In genomic region chr1:154404984-154405761, GRCh38 we compare ENCODE assay signal across 8 cellular contexts. TPM values are rescaled to one million over a fixed set of nuclear protein-coding genes. Genes with fewer than 3 reads are reported as not detected.
DNase-seq lines count a peak whose midpoint lies in the region; ATAC-seq, FAIRE-seq and TF ChIP-seq lines count a peak whose summit lies in the region.

TSS of gene IL6R (plus strand) at chr1:154405343. CDS start at chr1:154405630, 287 bp downstream.

- H3K9me2 ChIP-seq in hepatocyte (replicated peaks; ENCODE audit: insufficient read depth): no peaks in the 10 kb centered on the region

- peak; percentile 87 for TF ChIP-seq POLR2A in prostate gland (IDR thresholded peaks at IDR 0.05)

- H3K4me1 ChIP-seq in hepatocyte (ENCODE audit: insufficient read depth) (peaks cover 37% of the 10 kb centered on the region), prostate gland (replicated peaks) (no peaks in the 10 kb centered on the region)

- H2AFZ ChIP-seq in hepatocyte: peak within 1 kb of the TSS; percentile 22

- peaks cover 41 to 47% (median 42%) of the 10 kb centered on the region in 3 donors for H3K4me1 Mint-ChIP-seq in IgD-negative memory B cell

- 4% methylated on average over 35 of the region's 67 CpGs for WGBS in hepatocyte (ENCODE audit: low lambda C conversion rate, missing lambda C conversion rate)
- 1% methylated on average over 47 of the region's 67 CpGs for WGBS in prostate gland

- no peaks in the 10 kb centered on the region for H4K20me1 ChIP-seq in hepatocyte (ENCODE audit: insufficient read depth, poor library complexity, severe bottlenecking)

- H3K4me3 ChIP-seq in hepatocyte: peak within 1 kb of the TSS; percentile 60
- H3K4me3 ChIP-seq in prostate gland: peak within 1 kb of the TSS; percentile 66 to 84

- H3K36me3 ChIP-seq in hepatocyte (replicated peaks; ENCODE audit: insufficient read depth, low read depth) (no peaks in the 10 kb centered on the region), prostate gland (no peaks in the 10 kb centered on the region)

- ATAC-seq in HG03378 (IDR thresholded peaks at IDR 0.05; ENCODE audit: unreplicated experiment): no peak

- H3K27ac ChIP-seq in hepatocyte (peak within 1 kb of the TSS; percentile 96), prostate gland (peak within 1 kb of the TSS; percentile 97 to 98)

- DNase-seq in Ammon's horn (ENCODE audit: low spot score) (peak; percentile 84), GM19239 (ENCODE audit: insufficient read length, low spot score) (peak; percentile 25), T-helper 2 cell (peak; percentile 57 to 75 (median 69)), astrocyte of the hippocampus (ENCODE audit: low read depth, low spot score) (peak; percentile 94), hepatocyte (ENCODE audit: low spot score) (peak; percentile 95), prostate gland (ENCODE audit: low spot score) (peak; percentile 94)

- FAIRE-seq in GM19239 (lab: Jason Lieb, UNC): peak; percentile 28

- peaks cover 14% of the 10 kb centered on the region for H3K79me2 ChIP-seq in hepatocyte

- peak within 1 kb of the TSS; percentile 86 to 94 (median 92) for H3K4me3 Mint-ChIP-seq in IgD-negative memory B cell

- H3K27me3 ChIP-seq in hepatocyte (no peaks in the 10 kb centered on the region), prostate gland (replicated peaks; ENCODE audit: insufficient read depth) (no peaks in the 10 kb centered on the region)

- H3K9me3 ChIP-seq in hepatocyte (ENCODE audit: low read depth) (no peaks in the 10 kb centered on the region), prostate gland (no peaks in the 10 kb centered on the region)

- no peaks in the 10 kb centered on the region for H3K36me3 Mint-ChIP-seq in IgD-negative memory B cell

- no peaks in the 10 kb centered on the region for H3K9me3 Mint-ChIP-seq in IgD-negative memory B cell

- peak within 1 kb of the TSS; percentile 44 to 93 (median 58) for H3K27ac Mint-ChIP-seq in IgD-negative memory B cell

- TF ChIP-seq CTCF in hepatocyte (IDR thresholded peaks at IDR 0.05; ENCODE audit: poor library complexity): peak; percentile 49
- TF ChIP-seq CTCF in prostate gland (IDR thresholded peaks at IDR 0.05): peak; percentile 30 to 88 (median 80)

- peak within 1 kb of the TSS; percentile 94 for H3K4me2 ChIP-seq in hepatocyte

- H3K27me3 Mint-ChIP-seq in IgD-negative memory B cell: peaks cover 1% of the 10 kb centered on the region

- intact Hi-C loops in prostate gland (cut with DNase I): loop anchor here (2.0 to 10.0 kb wide), 3 partner anchors 50 to 150 kb away; partner anchors contain the start of gene UBE2Q1

RNA-seq across cellular contexts. Expression of gene IL6R, which starts in this region (rescaled TPM):
- polyA plus RNA-seq in IgD-negative memory B cell: 6.8 TPM
- total RNA-seq in hepatocyte: 35.1 and 58.0 TPM in 2 replicates
- polyA plus RNA-seq in hepatocyte: 38.5 and 39.2 TPM in 2 replicates
- total RNA-seq in prostate gland: 10 to 100 TPM; 70.1 to 80.7 TPM

Comparison
In these comparisons a context has a peak if more than half of its experiments do, and no peak if none do; other contexts are left out.
1. DNase-seq: peak in every context shown above with its lines; median percentile 95 in hepatocyte; 94 in astrocyte of the hippocampus; 94 in prostate gland; 84 in Ammon's horn; 69 in T-helper 2 cell; 25 in GM19239.